In the genomic region with DNA sequence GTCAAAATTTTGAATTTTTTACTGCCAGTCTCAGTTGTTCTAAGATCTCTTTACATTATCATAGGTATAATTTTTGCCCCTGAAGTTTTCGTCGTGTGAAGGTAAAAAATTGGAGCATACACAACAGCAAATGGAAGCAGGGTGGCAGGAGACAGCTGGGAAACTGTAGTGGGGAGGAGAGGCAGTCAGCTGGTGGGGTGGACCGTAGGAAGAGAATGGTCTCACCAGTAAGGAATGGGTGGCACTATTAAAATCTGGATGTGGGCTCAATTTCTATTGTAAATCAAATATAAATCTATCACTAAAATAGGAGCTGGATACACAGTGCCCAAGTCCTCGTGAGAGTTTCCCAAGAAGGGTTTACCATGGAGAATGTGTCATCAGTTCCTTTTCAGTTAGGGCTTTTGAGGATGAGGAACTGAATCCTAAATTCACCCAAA, we compare ENCODE assay signal across 10 cellular contexts. TPM values are rescaled to one million over a fixed set of nuclear protein-coding genes. Genes with fewer than 3 reads are reported as not detected.
DNase-seq lines count a peak whose midpoint lies in the region; ATAC-seq, FAIRE-seq and TF ChIP-seq lines count a peak whose summit lies in the region.
"Had no signal": no experiment of that assay in that cellular context is flagged by ENCODE, and none has a peak within 500 bp of the region (broad histone marks: within the 10 kb centered on the region; RNA-seq: fewer than 3 reads in every experiment).

No MANE protein-coding gene starts in this region.

- H3K4me3 ChIP-seq in SK-N-SH (ENCODE audit: low read depth in 2 of 2, low read length in 1 of 2) (no peak overlapping the region), SJCRH30 (peak overlapping the region; percentile 28), HepG2 (replicated peaks in 1 of 3; ENCODE audit: insufficient read depth in 1 of 3, low read depth in 2 of 3, low read length in 3 of 3) (peak overlapping the region in 2 of 3 experiments; percentile 12 to 49; a peak in 3 of 6 replicates), transverse colon (no peak overlapping the region)

- H3K4me2 ChIP-seq in SK-N-SH (no peak overlapping the region), HepG2 (ENCODE audit: low read depth, low read length) (peak overlapping the region; percentile 74)

- no peak for FAIRE-seq in HepG2 (lab: Jason Lieb, UNC)
- no peak for FAIRE-seq in D721Med (lab: Jason Lieb, UNC)

- TF ChIP-seq RAD21 in SK-N-SH (IDR thresholded peaks at IDR 0.05; ENCODE audit: low read length) (no peak), HepG2 (CRISPR knock-in tag; IDR thresholded peaks at IDR 0.05) (no peak)

- H3K27me3 ChIP-seq in SK-N-SH (ENCODE audit: insufficient read depth) = no peaks in the 10 kb centered on the region
- no peaks in the 10 kb centered on the region for H3K27me3 ChIP-seq in SJCRH30
- H3K27me3 ChIP-seq in HepG2 (ENCODE audit: control insufficient read depth in 1 of 2, insufficient read depth in 2 of 2, low read length in 2 of 2) = no peaks in the 10 kb centered on the region
- H3K27me3 ChIP-seq in transverse colon = no peaks in the 10 kb centered on the region

- POLR2A ChIA-PET in SK-N-SH (lab: Yijun Ruan, JAX) (no interaction called here), HepG2 (lab: Yijun Ruan, JAX) (interaction anchor here (0.7 to 8.0 kb wide), 23 partner anchors 8 to 463 kb away, joined by 3 to 142 read pairs (median 7); a partner anchor contains a TSS)

- CTCF ChIA-PET in SK-N-SH (lab: Yijun Ruan, JAX) = interaction anchor here (1.0 to 1.4 kb wide), 3 partner anchors 9 to 464 kb away, joined by 3 read pairs; no protein-coding TSS in a partner anchor
- CTCF ChIA-PET in HepG2 (lab: Yijun Ruan, JAX; ENCODE audit: low intra/inter-chr PET ratio, low total read pairs) = no interaction called here

- H3K36me3 ChIP-seq in SK-N-SH (replicated peaks in 1 of 2; ENCODE audit: control insufficient read depth in 1 of 2, insufficient read depth in 2 of 2, low read length in 1 of 2) = no peaks in the 10 kb centered on the region
- H3K36me3 ChIP-seq in SJCRH30 = no peaks in the 10 kb centered on the region
- no peaks in the 10 kb centered on the region for H3K36me3 ChIP-seq in HepG2 (replicated peaks in 1 of 2; ENCODE audit: control insufficient read depth in 1 of 2, insufficient read depth in 2 of 2, low read length in 2 of 2)
- H3K36me3 ChIP-seq in transverse colon = no peaks in the 10 kb centered on the region

- H3K9me2 ChIP-seq in SK-N-SH = no peaks in the 10 kb centered on the region

- TF ChIP-seq EP300 in SK-N-SH (IDR thresholded peaks at IDR 0.05; ENCODE audit: borderline replicate concordance in 1 of 2, low read depth in 1 of 2, low read length in 1 of 2) (no peak), HepG2 (IDR thresholded peaks at IDR 0.05; ENCODE audit: low read depth in 2 of 2, low read length in 2 of 2) (no peak), HepG2 (CRISPR knock-in tag; IDR thresholded peaks at IDR 0.05; ENCODE audit: borderline replicate concordance) (no peak), transverse colon (IDR thresholded peaks at IDR 0.05; ENCODE audit: low read depth) (no peak)

- TSS peak; percentile 92 for BruUV-seq in HepG2 (replicated peaks; lab: Mats Ljungman, UMichigan)

- H3K27ac ChIP-seq in SK-N-SH (ENCODE audit: low read depth in 2 of 2, low read length in 1 of 2) = peak overlapping the region; percentile 84 to 95; a peak in 2 of 4 replicates
- peak overlapping the region; percentile 90 for H3K27ac ChIP-seq in SJCRH30
- H3K27ac ChIP-seq in HepG2 (ENCODE audit: extremely low read length, insufficient read depth, low read length) = peak overlapping the region; percentile 99
- peak overlapping the region; percentile 17 to 70 (median 68) for H3K27ac ChIP-seq in transverse colon

- ATAC-seq in SK-N-SH treated with all-trans-retinoic acid at 6 μM for 48 hours = no peak
- peak; percentile 33 for ATAC-seq in HepG2
- no peak for ATAC-seq in GM19463 (IDR thresholded peaks at IDR 0.05; ENCODE audit: unreplicated experiment)

- no peaks in the 10 kb centered on the region for H3K9me3 ChIP-seq in SK-N-SH
- H3K9me3 ChIP-seq in SJCRH30 (replicated peaks) = no peaks in the 10 kb centered on the region
- no peaks in the 10 kb centered on the region for H3K9me3 ChIP-seq in HepG2 (ENCODE audit: low read length)
- no peaks in the 10 kb centered on the region for H3K9me3 ChIP-seq in transverse colon

- no peaks in the 10 kb centered on the region for H3K79me2 ChIP-seq in SK-N-SH (ENCODE audit: insufficient read depth)
- peaks cover 8% of the 10 kb centered on the region for H3K79me2 ChIP-seq in HepG2 (ENCODE audit: insufficient read depth, low read length)

- TF ChIP-seq POLR2A in HepG2 (IDR thresholded peaks at IDR 0.05; ENCODE audit: insufficient read depth in 1 of 2, low read depth in 2 of 2, low read length in 2 of 2) (0 out of 4 replicates have a peak, but pooled peaks of 1 of the 2 experiments have one; percentile 56), transverse colon (IDR thresholded peaks at IDR 0.05) (no peak)

- H4K20me1 ChIP-seq in SK-N-SH (ENCODE audit: insufficient read depth) (no peaks in the 10 kb centered on the region), HepG2 (ENCODE audit: insufficient read depth, low read length) (no peaks in the 10 kb centered on the region)

- TF ChIP-seq CTCF in SK-N-SH (IDR thresholded peaks at IDR 0.05) = no peak
- TF ChIP-seq CTCF in HepG2 (CRISPR knock-in tag; IDR thresholded peaks at IDR 0.05) = no peak
- no peak for TF ChIP-seq CTCF in transverse colon (IDR thresholded peaks at IDR 0.05)
- no peak for TF ChIP-seq CTCF in D721Med (IDR thresholded peaks at IDR 0.05; ENCODE audit: insufficient read depth, missing control alignments)

- 84% methylated on average over 4 of the region's 4 CpGs for WGBS in SK-N-SH (ENCODE audit: low lambda C conversion rate)
- WGBS in HepG2 (ENCODE audit: low lambda C conversion rate) = 4% methylated on average over 4 of the region's 4 CpGs
- WGBS in transverse colon (ENCODE audit: low coverage in 1 of 2), 2 donors = 24 to 43% methylated on average over 3 to 4 of the region's 4 CpGs

- H3K4me1 ChIP-seq in SK-N-SH (ENCODE audit: control insufficient read depth in 1 of 2, insufficient read depth in 2 of 2, low read depth in 1 of 2, low read length in 1 of 2) (peaks cover 31 to 34% of the 10 kb centered on the region in 2 experiments), SJCRH30 (peaks cover 56% of the 10 kb centered on the region), HepG2 (ENCODE audit: insufficient read depth, low read length) (peaks cover 100% of the 10 kb centered on the region), transverse colon (peaks cover 0 to 71% (median 37%) of the 10 kb centered on the region in 4 donors)

- H2AFZ ChIP-seq in SK-N-SH (ENCODE audit: low read depth) = peak overlapping the region; percentile 5; the same call in 1 of the 2 replicates
- no peak overlapping the region for H2AFZ ChIP-seq in HepG2 (ENCODE audit: low read length)

- intact Hi-C loops in HepG2 (cut with micrococcal nuclease; ENCODE audit: unreplicated experiment) (loop anchor here (2.0 kb wide), 1 partner anchor 23 kb away; no protein-coding TSS in a partner anchor), transverse colon (cut with DNase I; ENCODE audit: low total_unique reads) (no loop called here)

- in situ Hi-C loops in HepG2 (cut with HindIII; ENCODE audit: extremely low pct_ligation_motif_present, low pct_unique_long_range_greater_than_20kb) = no loop called here
- in situ Hi-C loops in transverse colon (cut with MboI; ENCODE audit: low pct_ligation_motif_present in 1 of 4, low pct_unique_long_range_greater_than_20kb in 1 of 4, low sequenced_read_pairs in 3 of 4) = loop anchor here in 2 of 4 donors (25.0 kb wide), 2 partner anchors 217 to 242 kb away; no protein-coding TSS in a partner anchor

- no peak overlapping the region for H3K9ac ChIP-seq in SK-N-SH
- H3K9ac ChIP-seq in HepG2 (ENCODE audit: insufficient read depth, low read depth, low read length) = peak overlapping the region; percentile 83

- peaks cover 29% of the 10 kb centered on the region for H3F3A ChIP-seq in SK-N-SH (replicated peaks; ENCODE audit: insufficient read depth)

- DNase-seq in SK-N-SH = no peak
- peak; percentile 60 to 72 for DNase-seq in SJCRH30
- no peak for DNase-seq in HepG2 (ENCODE audit: low spot score)
- DNase-seq in transverse colon = no peak
- DNase-seq in D721Med (ENCODE audit: insufficient read length, low spot score) = no peak
- DNase-seq in ecto neural progenitor cell (ENCODE audit: low spot score) = no peak
- DNase-seq: activated B cell treated with CpG ODN at 0.5 μM for 24 hours, midbrain had no signal

TF ChIP-seq in SK-N-SH treated with all-trans-retinoic acid at 6 μM for 48 hours, 23 proteins besides CTCF, POLR2A, EP300 and RAD21 (continues in another document):
- TF ChIP-seq ZNF565 (CRISPR knock-in tag; conservative IDR thresholded peaks at IDR 0.05; ENCODE audit: low read depth) = no peak

RNA-seq across cellular contexts. Expression of a gene that starts 10.3 kb away (rescaled TPM):
- 40.3 and 73.9 TPM in 2 replicates for polyA plus RNA-seq in SK-N-SH (2012; rRNA removed)
- polyA plus RNA-seq in SK-N-SH (2012; cell fraction: cytosol; rRNA removed) = 28.1 and 46.6 TPM in 2 replicates
- 73.9 and 167 TPM in 2 replicates for polyA plus RNA-seq in SK-N-SH (2012; cell fraction: nucleus; rRNA removed)
- total RNA-seq in SJCRH30 (2014; rRNA removed; shearing (Covaris generic)) = 33.2 and 41.1 TPM in 2 replicates
- 127 and 147 TPM in 2 replicates for total RNA-seq in HepG2 (2016; rRNA removed; fragmentation: Illumina TruSeq; extraction: Trizol)
- total RNA-seq in HepG2 (2016; cell fraction: cytosol; rRNA removed; fragmentation: Illumina TruSeq; extraction: Trizol; ENCODE audit: low read depth) = 25.1 and 26.8 TPM in 2 replicates
- 104 and 154 TPM in 2 replicates for total RNA-seq in HepG2 (2016; cell fraction: insoluble cytoplasmic fraction; rRNA removed; fragmentation: Illumina TruSeq; extraction: Trizol)
- total RNA-seq in HepG2 (2016; cell fraction: membrane; rRNA removed; fragmentation: Illumina TruSeq; extraction: Trizol) = 85.2 and 85.5 TPM in 2 replicates
- 132 and 141 TPM in 2 replicates for total RNA-seq in HepG2 (2016; cell fraction: nucleus; rRNA removed; fragmentation: Illumina TruSeq; extraction: Trizol)
- polyA plus RNA-seq in HepG2 (2011; rRNA removed) = 140 and 180 TPM in 2 replicates
- polyA plus RNA-seq in HepG2 (2011; cell fraction: cytosol; rRNA removed) = 82.1 and 111 TPM in 2 replicates
- 491 and 557 TPM in 2 replicates for polyA plus RNA-seq in HepG2 (2011; cell fraction: nucleus; rRNA removed)
- polyA plus RNA-seq in HepG2 (2012) = 136 and 153 TPM in 2 replicates
- polyA plus RNA-seq in HepG2 (2016; cell fraction: cytosol; fragmentation: Illumina TruSeq; extraction: Trizol; ENCODE audit: low read depth) = 22.4 and 23.1 TPM in 2 replicates
- polyA plus RNA-seq in HepG2 (2016; cell fraction: insoluble cytoplasmic fraction; fragmentation: Illumina TruSeq; extraction: Trizol; ENCODE audit: low read depth) = 127 and 168 TPM in 2 replicates
- polyA plus RNA-seq in HepG2 (2016; cell fraction: membrane; fragmentation: Illumina TruSeq; extraction: Trizol; ENCODE audit: low read depth) = 58.5 and 65.6 TPM in 2 replicates
- 293 and 322 TPM in 2 replicates for polyA plus RNA-seq in HepG2 (2016; cell fraction: nucleus; fragmentation: Illumina TruSeq; extraction: Trizol; ENCODE audit: insufficient read depth, low read depth)
- polyA minus RNA-seq in HepG2 (2011; rRNA and poly(A)+ RNA removed; ENCODE audit: low replicate concordance) = 43.4 and 196 TPM in 2 replicates
- 155 and 170 TPM in 2 replicates for polyA minus RNA-seq in HepG2 (2011; cell fraction: cytosol; rRNA and poly(A)+ RNA removed)
- 115 and 118 TPM in 2 replicates for polyA minus RNA-seq in HepG2 (2011; cell fraction: nucleus; rRNA and poly(A)+ RNA removed)
- 100 to 1,000 TPM in 1 of 4 donors, 10 to 100 TPM in 3; 82.7 to 120 (median 93.3) TPM for total RNA-seq in transverse colon

Comparison
In these comparisons a context has a peak if more than half of its experiments do, and no peak if none do; other contexts are left out.
1. DNase-seq: peak in SJCRH30 (2 of 2); none in SK-N-SH (single experiment), HepG2 (single experiment), transverse colon (single experiment), D721Med (single experiment) and ecto neural progenitor cell (single experiment).
2. H3K4me3 ChIP-seq: peak in SJCRH30 (single experiment) and HepG2 (2 of 3); none in SK-N-SH (0 of 2) and transverse colon (0 of 4).
3. Peak in every context shown above with its lines, with median percentiles within 50 percentile points of each other: H3K27ac ChIP-seq.